Comparison of ENCODE assay signal across 8 cellular contexts in the genomic region with DNA sequence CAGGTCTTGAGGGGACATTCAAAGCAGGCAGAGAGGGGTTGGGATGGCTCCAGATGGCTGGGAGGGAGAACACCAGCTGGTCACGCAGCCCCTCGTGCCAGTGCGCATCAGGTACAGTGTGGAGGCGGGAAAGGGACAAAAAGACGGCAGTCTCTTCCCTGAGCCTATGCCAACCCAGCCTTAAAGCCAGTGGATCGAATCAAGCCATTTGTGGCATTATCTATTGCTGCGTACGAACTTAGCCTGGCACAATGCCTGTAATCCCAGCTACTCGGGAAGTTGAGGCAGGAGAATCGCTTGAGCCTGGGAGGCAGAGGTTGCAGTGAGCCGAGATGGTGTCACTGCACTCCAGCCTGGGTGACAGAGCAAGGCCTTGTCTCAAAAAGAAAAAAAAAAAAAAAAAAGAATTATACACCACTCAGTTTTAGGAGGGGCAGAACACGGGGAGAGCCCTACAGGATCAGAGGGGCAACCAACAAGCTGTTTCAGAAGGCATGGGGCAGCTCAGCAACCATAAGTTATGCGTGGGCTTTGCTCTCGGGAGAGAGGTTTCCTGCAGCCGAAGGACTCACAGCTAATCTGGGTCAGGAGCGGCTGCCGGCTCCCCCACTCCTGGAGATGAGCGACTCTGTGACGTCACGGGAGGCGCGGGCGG. TPM values are rescaled to one million over a fixed set of nuclear protein-coding genes. Genes with fewer than 3 reads are reported as not detected.
DNase-seq lines count a peak whose midpoint lies in the region; ATAC-seq and TF ChIP-seq lines count a peak whose summit lies in the region.

No MANE protein-coding gene starts in this region.

- H3K27ac ChIP-seq in colonic mucosa, result peak overlapping the region; percentile 69

- H3K4me1 ChIP-seq in colonic mucosa, result peaks cover 7% of the 10 kb centered on the region

- H3K36me3 ChIP-seq in MG63, result no peaks in the 10 kb centered on the region
- no peaks in the 10 kb centered on the region for H3K36me3 ChIP-seq in colonic mucosa

- POLR2A ChIA-PET in WTC11 (lab: Charles Lee), result interaction anchor here (0.6 to 0.7 kb wide), 3 partner anchors 40 to 1056 kb away, joined by 4 to 6 read pairs (median 6); no protein-coding TSS in a partner anchor

- peak overlapping the region; percentile 90 for H3K4me3 Mint-ChIP-seq in WTC11

- peak overlapping the region; percentile 84 for H3K4me3 ChIP-seq in MG63
- H3K4me3 ChIP-seq in colonic mucosa, result peak overlapping the region; percentile 46

- no peaks in the 10 kb centered on the region for H3K36me3 Mint-ChIP-seq in WTC11

- H3K27me3 Mint-ChIP-seq in WTC11 (ENCODE audit: low read depth), result no peaks in the 10 kb centered on the region

- peaks cover 20% of the 10 kb centered on the region for H3K4me1 Mint-ChIP-seq in WTC11

- no peak for ATAC-seq in WTC11
- ATAC-seq in GM18517 (IDR thresholded peaks at IDR 0.05; ENCODE audit: unreplicated experiment), result no peak

- H3K9ac ChIP-seq in colonic mucosa (ENCODE audit: low read depth in 2 of 2, low read length in 2 of 2), result peak overlapping the region; percentile 46 to 57

- peak; percentile 88 to 89 for DNase-seq in activated CD8-positive, alpha-beta memory T cell treated with anti-CD3 and anti-CD28 coated beads for 4 hours (ENCODE audit: low read depth in 2 of 2)
- no peak for DNase-seq in activated CD8-positive, alpha-beta memory T cell treated with anti-CD3 and anti-CD28 coated beads for 24 hours
- DNase-seq in MG63, result peak; percentile 90
- no peak for DNase-seq in WTC11 (ENCODE audit: low spot score)
- peak; percentile 97 for DNase-seq in colonic mucosa
- DNase-seq in left kidney (ENCODE audit: low read depth, low spot score), result peak; percentile 98
- DNase-seq in stimulated activated CD4-positive, alpha-beta T cell treated with anti-CD3 and anti-CD28 coated beads, Interleukin-1b, Interleukin-23, amount 100 ng/mL, for 48 hours, result peak; percentile 94

- no peaks in the 10 kb centered on the region for H3K27me3 ChIP-seq in MG63
- no peaks in the 10 kb centered on the region for H3K27me3 ChIP-seq in colonic mucosa

- TF ChIP-seq CTCF in WTC11 (IDR thresholded peaks at IDR 0.05) (no peak), colonic mucosa (IDR thresholded peaks at IDR 0.05) (no peak)

- no peaks in the 10 kb centered on the region for H3K9me3 ChIP-seq in MG63
- no peaks in the 10 kb centered on the region for H3K9me3 ChIP-seq in colonic mucosa

- no peaks in the 10 kb centered on the region for H3K9me3 Mint-ChIP-seq in WTC11

- CTCF ChIA-PET in WTC11 (lab: Charles Lee), result interaction anchor here (0.6 to 1.2 kb wide), 3 partner anchors 42 to 286 kb away, joined by 3 to 7 read pairs (median 4); no protein-coding TSS in a partner anchor

- intact Hi-C loops in colonic mucosa (cut with DNase I), result no loop called here

- H3K27ac Mint-ChIP-seq in WTC11, result peak overlapping the region; percentile 85

TF ChIP-seq in WTC11, 78 proteins besides CTCF, POLR2A, EP300 and RAD21:
- TF ChIP-seq FOXJ3 (CRISPR knock-in tag; IDR thresholded peaks at IDR 0.05; ENCODE audit: borderline replicate concordance), result no peak

RNA-seq across cellular contexts. Expression of gene NDUFB2, which starts 0.4 kb away (rescaled TPM):
- 196 and 288 TPM in 2 replicates for total RNA-seq in MG63 (2014; rRNA removed; shearing (Covaris generic); ENCODE audit: low replicate concordance)
- total RNA-seq in WTC11 (2021), result 152 to 170 TPM (median 162 TPM) in 3 replicates
- 100 to 1,000 TPM; 281 to 309 TPM for total RNA-seq in colonic mucosa

RNA-seq across cellular contexts. Expression of gene ADCK2, which starts 23.4 kb away (rescaled TPM):
- total RNA-seq in MG63 (2014; rRNA removed; shearing (Covaris generic); ENCODE audit: low replicate concordance), result 15.7 and 37.2 TPM in 2 replicates
- total RNA-seq in WTC11 (2021) (10.1 to 12.7 TPM (median 12.0 TPM) in 3 replicates), colonic mucosa (10 to 100 TPM; 25.4 to 40.6 TPM)

RNA-seq across cellular contexts. Expression of gene DENND2A, which starts 55.5 kb away (rescaled TPM):
- total RNA-seq in MG63 (2014; rRNA removed; shearing (Covaris generic); ENCODE audit: low replicate concordance), result 25.4 and 32.4 TPM in 2 replicates
- total RNA-seq in WTC11 (2021) (10.0 to 13.6 TPM (median 12.7 TPM) in 3 replicates), colonic mucosa (1 to 10 TPM; 7.4 to 9.2 TPM)

Comparison
In these comparisons a context has a peak if more than half of its experiments do, and no peak if none do; other contexts are left out.
1. DNase-seq: peak in activated CD8-positive, alpha-beta memory T cell treated with anti-CD3 and anti-CD28 coated beads for 4 hours (2 of 2), MG63 (single experiment), colonic mucosa (single experiment), left kidney (single experiment) and stimulated activated CD4-positive, alpha-beta T cell treated with anti-CD3 and anti-CD28 coated beads, Interleukin-1b, Interleukin-23, amount 100 ng/mL, for 48 hours (single experiment); none in activated CD8-positive, alpha-beta memory T cell treated with anti-CD3 and anti-CD28 coated beads for 24 hours (single experiment) and WTC11 (single experiment).